Comparison of ENCODE assay signal across 8 cellular contexts in the genomic region with DNA sequence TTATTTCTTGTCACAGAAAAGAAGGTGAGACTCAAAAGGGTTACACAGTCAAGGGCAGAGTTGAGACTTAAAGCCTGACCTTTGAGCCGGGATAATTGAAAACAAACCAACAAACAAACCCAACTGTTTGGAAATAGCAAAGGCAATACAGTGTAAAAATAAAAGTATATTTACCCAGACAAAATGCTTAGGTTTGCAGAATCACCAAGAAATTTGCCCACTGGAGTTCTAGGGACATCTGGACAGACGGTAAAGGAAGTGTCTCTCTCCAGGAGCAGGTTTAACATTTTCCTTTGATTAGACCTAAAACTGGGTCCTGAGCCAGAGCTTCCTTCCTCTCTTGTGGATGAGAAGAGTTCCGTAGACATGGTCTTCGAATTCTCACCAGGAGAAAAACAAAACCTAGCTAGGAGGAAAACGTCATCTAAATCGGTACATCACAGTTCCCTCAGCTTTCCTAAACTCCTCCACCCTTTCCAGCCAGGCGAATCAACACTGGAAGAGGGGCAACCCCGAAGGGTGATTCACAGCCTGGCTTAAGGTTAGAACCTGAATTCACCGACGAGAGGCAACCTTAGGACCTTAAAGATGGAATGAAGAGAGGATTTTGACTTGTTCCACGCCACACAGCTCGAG. TPM values are rescaled to one million over a fixed set of nuclear protein-coding genes. Genes with fewer than 3 reads are reported as not detected.
DNase-seq lines count a peak whose midpoint lies in the region; ATAC-seq lines count a peak whose summit lies in the region.

No MANE protein-coding gene starts in this region.

- H3K4me3 Mint-ChIP-seq in activated CD8-positive, alpha-beta memory T cell treated with anti-CD3 and anti-CD28 coated beads, Interleukin-2, amount 10 ng/mL, durations not matched to agents 7 days and 5 days = peak overlapping the region; percentile 82
- peak overlapping the region; percentile 83 for H3K4me3 Mint-ChIP-seq in activated CD4-positive, alpha-beta memory T cell treated with anti-CD3 and anti-CD28 coated beads, Interleukin-2, amount 10 ng/mL, durations not matched to agents 7 days and 5 days
- peak overlapping the region; percentile 87 to 93 (median 90) for H3K4me3 Mint-ChIP-seq in immature natural killer cell

- peak overlapping the region; percentile 80 for H3K27ac Mint-ChIP-seq in activated CD8-positive, alpha-beta memory T cell treated with anti-CD3 and anti-CD28 coated beads, Interleukin-2, amount 10 ng/mL, durations not matched to agents 7 days and 5 days
- H3K27ac Mint-ChIP-seq in activated CD4-positive, alpha-beta memory T cell treated with anti-CD3 and anti-CD28 coated beads, Interleukin-2, amount 10 ng/mL, durations not matched to agents 7 days and 5 days = peak overlapping the region; percentile 62
- peak overlapping the region in 4 of 6 donors; percentile 46 to 64 (median 62) for H3K27ac Mint-ChIP-seq in immature natural killer cell

- no peak for ATAC-seq in activated CD8-positive, alpha-beta memory T cell treated with anti-CD3 and anti-CD28 coated beads, Interleukin-2, amount 10 ng/mL, durations not matched to agents 7 days and 5 days
- no peak for ATAC-seq in GM21423 (IDR thresholded peaks at IDR 0.05; ENCODE audit: unreplicated experiment)

- no peak for DNase-seq in activated CD8-positive, alpha-beta memory T cell treated with anti-CD3 and anti-CD28 coated beads, Interleukin-2, amount 10 ng/mL, durations not matched to agents 7 days and 5 days
- DNase-seq in activated CD8-positive, alpha-beta memory T cell treated with anti-CD3 and anti-CD28 coated beads for 24 hours = no peak
- no peak for DNase-seq in activated CD4-positive, alpha-beta memory T cell treated with anti-CD3 and anti-CD28 coated beads, Interleukin-2, amount 10 ng/mL, durations not matched to agents 7 days and 5 days
- DNase-seq in immature natural killer cell = no peak
- DNase-seq in NCI-H1930 (lab: John Stamatoyannopoulos, UW) = no peak
- DNase-seq in activated effector memory CD4-positive, alpha-beta T cell treated with anti-CD3 and anti-CD28 coated beads, Interleukin-2, amount 50 U/mL, for 16 hours = no peak

- H3K9me3 Mint-ChIP-seq in activated CD8-positive, alpha-beta memory T cell treated with anti-CD3 and anti-CD28 coated beads, Interleukin-2, amount 10 ng/mL, durations not matched to agents 7 days and 5 days (ENCODE audit: low read depth) = no peaks in the 10 kb centered on the region
- no peaks in the 10 kb centered on the region for H3K9me3 Mint-ChIP-seq in activated CD4-positive, alpha-beta memory T cell treated with anti-CD3 and anti-CD28 coated beads, Interleukin-2, amount 10 ng/mL, durations not matched to agents 7 days and 5 days
- H3K9me3 Mint-ChIP-seq in immature natural killer cell = peaks cover 0 to 2% (median 0%) of the 10 kb centered on the region in 6 donors

- CTCF ChIA-PET in activated CD8-positive, alpha-beta memory T cell treated with anti-CD3 and anti-CD28 coated beads, Interleukin-2, amount 10 ng/mL, durations not matched to agents 7 days and 5 days (lab: Charles Lee) = interaction anchor here (0.6 to 13.9 kb wide), 8 partner anchors 9 to 152 kb away, joined by 3 to 382 read pairs (median 4); partner anchors contain the start of genes BRD8, KDM3B and KIF20A
- CTCF ChIA-PET in activated CD4-positive, alpha-beta memory T cell treated with anti-CD3 and anti-CD28 coated beads, Interleukin-2, amount 10 ng/mL, durations not matched to agents 7 days and 5 days (lab: Charles Lee) = interaction anchor here (1.2 to 17.2 kb wide), 6 partner anchors 12 to 173 kb away, joined by 3 to 387 read pairs (median 6); partner anchors contain the start of genes EGR1, KDM3B and KIF20A

- H3K4me3 ChIP-seq in thymus (ENCODE audit: low read length) = peak overlapping the region; percentile 59

- no peaks in the 10 kb centered on the region for H3K9me3 ChIP-seq in thymus (ENCODE audit: control insufficient read depth)

- peaks cover 16% of the 10 kb centered on the region for H3K4me1 ChIP-seq in thymus (ENCODE audit: control insufficient read depth, insufficient read depth, low read length)

- H3K27me3 ChIP-seq in thymus (ENCODE audit: control insufficient read depth, insufficient read depth) = no peaks in the 10 kb centered on the region

- peaks cover 9% of the 10 kb centered on the region for H3K36me3 Mint-ChIP-seq in activated CD8-positive, alpha-beta memory T cell treated with anti-CD3 and anti-CD28 coated beads, Interleukin-2, amount 10 ng/mL, durations not matched to agents 7 days and 5 days
- H3K36me3 Mint-ChIP-seq in activated CD4-positive, alpha-beta memory T cell treated with anti-CD3 and anti-CD28 coated beads, Interleukin-2, amount 10 ng/mL, durations not matched to agents 7 days and 5 days (ENCODE audit: low read depth) = peaks cover 6% of the 10 kb centered on the region
- no peaks in the 10 kb centered on the region for H3K36me3 Mint-ChIP-seq in immature natural killer cell

- peaks cover 8% of the 10 kb centered on the region for H3K36me3 ChIP-seq in thymus (ENCODE audit: control insufficient read depth, insufficient read depth)

- H3K27ac ChIP-seq in thymus (ENCODE audit: low read depth) = no peak overlapping the region

- peaks cover 27% of the 10 kb centered on the region for H3K4me1 Mint-ChIP-seq in activated CD8-positive, alpha-beta memory T cell treated with anti-CD3 and anti-CD28 coated beads, Interleukin-2, amount 10 ng/mL, durations not matched to agents 7 days and 5 days
- H3K4me1 Mint-ChIP-seq in activated CD4-positive, alpha-beta memory T cell treated with anti-CD3 and anti-CD28 coated beads, Interleukin-2, amount 10 ng/mL, durations not matched to agents 7 days and 5 days = peaks cover 32% of the 10 kb centered on the region
- peaks cover 19 to 23% of the 10 kb centered on the region in 2 donors for H3K4me1 Mint-ChIP-seq in immature natural killer cell

- H3K27me3 Mint-ChIP-seq in activated CD8-positive, alpha-beta memory T cell treated with anti-CD3 and anti-CD28 coated beads, Interleukin-2, amount 10 ng/mL, durations not matched to agents 7 days and 5 days = peaks cover 5% of the 10 kb centered on the region
- no peaks in the 10 kb centered on the region for H3K27me3 Mint-ChIP-seq in activated CD4-positive, alpha-beta memory T cell treated with anti-CD3 and anti-CD28 coated beads, Interleukin-2, amount 10 ng/mL, durations not matched to agents 7 days and 5 days
- H3K27me3 Mint-ChIP-seq in immature natural killer cell (ENCODE audit: low read depth in 3 of 3) = peaks cover 2 to 6% (median 2%) of the 10 kb centered on the region in 3 donors

- 9% methylated on average over 12 of the region's 12 CpGs for WGBS in thymus

- POLR2A ChIA-PET in activated CD4-positive, alpha-beta memory T cell treated with anti-CD3 and anti-CD28 coated beads, Interleukin-2, amount 10 ng/mL, durations not matched to agents 7 days and 5 days (lab: Charles Lee) = interaction anchor here (0.6 to 4.7 kb wide), 15 partner anchors 9 to 578 kb away, joined by 3 to 87 read pairs (median 5); partner anchors contain the start of genes BRD8, CDC23, EGR1 and ETF1

RNA-seq across cellular contexts. Expression of gene CDC25C, which starts 0.7 kb away (rescaled TPM):
- 10 to 100 TPM; 14.9 to 21.3 TPM for total RNA-seq in activated CD8-positive, alpha-beta memory T cell treated with anti-CD3 and anti-CD28 coated beads, Interleukin-2, amount 10 ng/mL, durations not matched to agents 7 days and 5 days
- 10 to 100 TPM; 15.2 to 18.4 TPM for total RNA-seq in activated CD4-positive, alpha-beta memory T cell treated with anti-CD3 and anti-CD28 coated beads, Interleukin-2, amount 10 ng/mL, durations not matched to agents 7 days and 5 days
- polyA plus RNA-seq in immature natural killer cell (1 to 10 TPM in 1 of 3 donors, under 1 TPM in 2; 0.19 to 2.3 (median 0.57) TPM), thymus (1.9 TPM)

RNA-seq across cellular contexts. Expression of gene FAM53C, which starts 7.1 kb away (rescaled TPM):
- total RNA-seq in activated CD8-positive, alpha-beta memory T cell treated with anti-CD3 and anti-CD28 coated beads, Interleukin-2, amount 10 ng/mL, durations not matched to agents 7 days and 5 days = 10 to 100 TPM; 30.5 to 33.5 TPM
- total RNA-seq in activated CD4-positive, alpha-beta memory T cell treated with anti-CD3 and anti-CD28 coated beads, Interleukin-2, amount 10 ng/mL, durations not matched to agents 7 days and 5 days = 10 to 100 TPM; 21.7 to 27.1 TPM
- polyA plus RNA-seq in immature natural killer cell (10 to 100 TPM; 16.2 to 32.1 (median 25.2) TPM), thymus (16.7 TPM)

RNA-seq across cellular contexts. Expression of gene KDM3B, which starts 21.6 kb away (rescaled TPM):
- total RNA-seq in activated CD8-positive, alpha-beta memory T cell treated with anti-CD3 and anti-CD28 coated beads, Interleukin-2, amount 10 ng/mL, durations not matched to agents 7 days and 5 days = 10 to 100 TPM; 57.4 to 60.5 TPM
- 10 to 100 TPM; 51.9 to 57.9 TPM for total RNA-seq in activated CD4-positive, alpha-beta memory T cell treated with anti-CD3 and anti-CD28 coated beads, Interleukin-2, amount 10 ng/mL, durations not matched to agents 7 days and 5 days
- 10 to 100 TPM in 1 of 3 donors, 1 to 10 TPM in 2; 4.0 to 14.5 (median 7.2) TPM for polyA plus RNA-seq in immature natural killer cell
- 40.0 TPM for polyA plus RNA-seq in thymus

RNA-seq across cellular contexts. Expression of gene GFRA3, which starts 56.5 kb away (rescaled TPM):
- under 1 TPM; 0.15 to 0.19 TPM for total RNA-seq in activated CD8-positive, alpha-beta memory T cell treated with anti-CD3 and anti-CD28 coated beads, Interleukin-2, amount 10 ng/mL, durations not matched to agents 7 days and 5 days
- not detected for total RNA-seq in activated CD4-positive, alpha-beta memory T cell treated with anti-CD3 and anti-CD28 coated beads, Interleukin-2, amount 10 ng/mL, durations not matched to agents 7 days and 5 days
- not detected for polyA plus RNA-seq in immature natural killer cell
- polyA plus RNA-seq in thymus = 2.1 TPM
